Comparison of ENCODE assay signal across 8 cellular contexts in genomic region chr1:39105841-39106765, GRCh38.
DNase-seq lines count a peak whose midpoint lies in the region; ATAC-seq, FAIRE-seq and TF ChIP-seq lines count a peak whose summit lies in the region.

No MANE protein-coding gene starts in this region.

- BruUV-seq in HepG2 (replicated peaks; lab: Mats Ljungman, UMichigan) = no TSS peak

- H3K4me1 ChIP-seq in HepG2 (ENCODE audit: insufficient read depth, low read length) = peaks cover 65% of the 10 kb centered on the region

- H4K20me1 ChIP-seq in HepG2 (ENCODE audit: insufficient read depth, low read length) = no peaks in the 10 kb centered on the region

- intact Hi-C loops in HepG2 (cut with micrococcal nuclease; ENCODE audit: unreplicated experiment) = loop anchor here (1.0 to 5.0 kb wide), 3 partner anchors 27 to 66 kb away; no protein-coding TSS in a partner anchor

- H3K4me1 Mint-ChIP-seq in T-helper 1 cell treated with Interleukin-12 subunit alpha and Interleukin-12 subunit beta and Interleukin-4 antibody, amounts not matched to agents 30 μg/mL and 1 μg/mL, for 36 hours (ENCODE audit: low read depth) = peaks cover 26% of the 10 kb centered on the region
- peaks cover 34% of the 10 kb centered on the region for H3K4me1 Mint-ChIP-seq in stimulated activated memory B cell treated with anti-CD40 and anti-IgM and Interleukin-4, amounts not matched to agents 10 μg/mL and 1 μg/mL and 100 μg/mL, for 72 hours

- CTCF ChIA-PET in HepG2 (lab: Yijun Ruan, JAX; ENCODE audit: low intra/inter-chr PET ratio, low total read pairs) = interaction anchor here (1.9 kb wide), 1 partner anchor 153 kb away, joined by 7 read pairs; no protein-coding TSS in a partner anchor

- peak overlapping the region; percentile 94 for H3K4me2 ChIP-seq in HepG2 (ENCODE audit: low read depth, low read length)

- H3K4me3 Mint-ChIP-seq in T-helper 1 cell treated with Interleukin-12 subunit alpha and Interleukin-12 subunit beta and Interleukin-4 antibody, amounts not matched to agents 30 μg/mL and 1 μg/mL, for 36 hours = peak overlapping the region; percentile 80
- H3K4me3 Mint-ChIP-seq in stimulated activated memory B cell treated with anti-CD40 and anti-IgM and Interleukin-4, amounts not matched to agents 10 μg/mL and 1 μg/mL and 100 μg/mL, for 72 hours = peak overlapping the region; percentile 88

- FAIRE-seq in HepG2 (lab: Jason Lieb, UNC) = peak; percentile 87

- DNase-seq in activated effector memory CD4-positive, alpha-beta T cell treated with anti-CD3 and anti-CD28 coated beads, Interleukin-2, amount 50 U/mL, for 16 hours = peak; percentile 78
- DNase-seq in activated effector memory CD4-positive, alpha-beta T cell treated with Interleukin-2 at 50 U/mL for 16 hours = no peak
- DNase-seq in HK-2 (ENCODE audit: unreplicated experiment) (peak; percentile 74), HepG2 (ENCODE audit: low spot score) (peak; percentile 69), NOMO-1 treated with DMSO at 0.1 percent for 48 hours (lab: John Stamatoyannopoulos, UW; ENCODE audit: unreplicated experiment) (no peak)

- no peaks in the 10 kb centered on the region for H3K27me3 ChIP-seq in HepG2 (ENCODE audit: control insufficient read depth in 1 of 2, insufficient read depth in 2 of 2, low read length in 2 of 2)

- 0% methylated on average over 11 of the region's 39 CpGs for WGBS in HepG2 (ENCODE audit: low lambda C conversion rate)

- no peak overlapping the region for H2AFZ ChIP-seq in HepG2 (ENCODE audit: low read length)

- peaks cover 35% of the 10 kb centered on the region for H3K79me2 ChIP-seq in HepG2 (ENCODE audit: insufficient read depth, low read length)

- POLR2A ChIA-PET in HepG2 (lab: Yijun Ruan, JAX) = interaction anchor here (0.8 to 2.5 kb wide), 14 partner anchors 11 to 153 kb away, joined by 3 to 27 read pairs (median 4); partner anchors contain the start of gene NDUFS5

- TF ChIP-seq POLR2A in HepG2 (IDR thresholded peaks at IDR 0.05; ENCODE audit: insufficient read depth in 1 of 2, low read depth in 2 of 2, low read length in 2 of 2) = peak; percentile 9 to 37; a peak in 1 of 4 replicates

- no peaks in the 10 kb centered on the region for H3K9me3 Mint-ChIP-seq in T-helper 1 cell treated with Interleukin-12 subunit alpha and Interleukin-12 subunit beta and Interleukin-4 antibody, amounts not matched to agents 30 μg/mL and 1 μg/mL, for 36 hours
- no peaks in the 10 kb centered on the region for H3K9me3 Mint-ChIP-seq in stimulated activated memory B cell treated with anti-CD40 and anti-IgM and Interleukin-4, amounts not matched to agents 10 μg/mL and 1 μg/mL and 100 μg/mL, for 72 hours

- H3K36me3 Mint-ChIP-seq in T-helper 1 cell treated with Interleukin-12 subunit alpha and Interleukin-12 subunit beta and Interleukin-4 antibody, amounts not matched to agents 30 μg/mL and 1 μg/mL, for 36 hours (ENCODE audit: low read depth) = peaks cover 3% of the 10 kb centered on the region
- no peaks in the 10 kb centered on the region for H3K36me3 Mint-ChIP-seq in stimulated activated memory B cell treated with anti-CD40 and anti-IgM and Interleukin-4, amounts not matched to agents 10 μg/mL and 1 μg/mL and 100 μg/mL, for 72 hours

- no peak for TF ChIP-seq CTCF in HepG2 (CRISPR knock-in tag; IDR thresholded peaks at IDR 0.05)

- peak overlapping the region; percentile 82 for H3K9ac ChIP-seq in HepG2 (ENCODE audit: insufficient read depth, low read depth, low read length)

- no peaks in the 10 kb centered on the region for H3K36me3 ChIP-seq in HepG2 (replicated peaks in 1 of 2; ENCODE audit: control insufficient read depth in 1 of 2, insufficient read depth in 2 of 2, low read length in 2 of 2)

- TF ChIP-seq EP300 in HepG2 (IDR thresholded peaks at IDR 0.05; ENCODE audit: low read depth in 2 of 2, low read length in 2 of 2) (no peak), HepG2 (CRISPR knock-in tag; IDR thresholded peaks at IDR 0.05; ENCODE audit: borderline replicate concordance) (no peak)

- peaks cover 17% of the 10 kb centered on the region for H3K27me3 Mint-ChIP-seq in T-helper 1 cell treated with Interleukin-12 subunit alpha and Interleukin-12 subunit beta and Interleukin-4 antibody, amounts not matched to agents 30 μg/mL and 1 μg/mL, for 36 hours (ENCODE audit: low read depth)
- H3K27me3 Mint-ChIP-seq in stimulated activated memory B cell treated with anti-CD40 and anti-IgM and Interleukin-4, amounts not matched to agents 10 μg/mL and 1 μg/mL and 100 μg/mL, for 72 hours = no peaks in the 10 kb centered on the region

- H3K4me3 ChIP-seq in HepG2 (replicated peaks in 1 of 3; ENCODE audit: insufficient read depth in 1 of 3, low read depth in 2 of 3, low read length in 3 of 3) = peak overlapping the region; percentile 81 to 94 (median 93)

- ATAC-seq in HepG2 = peak; percentile 35
- ATAC-seq in stimulated activated memory B cell treated with anti-CD40 and anti-IgM and Interleukin-4, amounts not matched to agents 10 μg/mL and 1 μg/mL and 100 μg/mL, for 72 hours = peak; percentile 29

- in situ Hi-C loops in HepG2 (cut with HindIII; ENCODE audit: extremely low pct_ligation_motif_present, low pct_unique_long_range_greater_than_20kb) = no loop called here

- TF ChIP-seq RAD21 in HepG2 (CRISPR knock-in tag; IDR thresholded peaks at IDR 0.05) = no peak

- peak overlapping the region; percentile 83 for H3K27ac ChIP-seq in cingulate gyrus (ENCODE audit: low read depth, low read length)
- H3K27ac ChIP-seq in HepG2 (ENCODE audit: extremely low read length, insufficient read depth, low read length) = peak overlapping the region; percentile 69

- H3K9me3 ChIP-seq in HepG2 (ENCODE audit: low read length) = no peaks in the 10 kb centered on the region

- H3K27ac Mint-ChIP-seq in T-helper 1 cell treated with Interleukin-12 subunit alpha and Interleukin-12 subunit beta and Interleukin-4 antibody, amounts not matched to agents 30 μg/mL and 1 μg/mL, for 36 hours = no peak overlapping the region
- peak overlapping the region; percentile 78 for H3K27ac Mint-ChIP-seq in stimulated activated memory B cell treated with anti-CD40 and anti-IgM and Interleukin-4, amounts not matched to agents 10 μg/mL and 1 μg/mL and 100 μg/mL, for 72 hours

TF ChIP-seq in HepG2, 621 proteins besides CTCF, POLR2A, EP300 and RAD21 (continues in another document):
- TF ChIP-seq BORCS8-MEF2B (CRISPR knock-in tag; IDR thresholded peaks at IDR 0.05) (no peak), ZNF451 (CRISPR knock-in tag; IDR thresholded peaks at IDR 0.05) (0 out of 2 replicates have a peak, but pooled peaks have one; percentile 10), ZNF496 (CRISPR knock-in tag; IDR thresholded peaks at IDR 0.05; ENCODE audit: insufficient replicate concordance) (no peak), ISX (CRISPR knock-in tag; conservative IDR thresholded peaks at IDR 0.05) (no peak), MYPOP (CRISPR knock-in tag; IDR thresholded peaks at IDR 0.05) (peak; percentile 70; the same call in 1 of the 2 replicates), IRF1 (CRISPR knock-in tag; IDR thresholded peaks at IDR 0.05; ENCODE audit: low read depth) (no peak), NFKBIZ (CRISPR knock-in tag; IDR thresholded peaks at IDR 0.05) (peak; percentile 37; the same call in 1 of the 2 replicates), NR2F6 (IDR thresholded peaks at IDR 0.05) (no peak), NR2F6 (CRISPR knock-in tag; IDR thresholded peaks at IDR 0.05) (peak; percentile 32; the same call in 1 of the 2 replicates), MLLT10 (CRISPR knock-in tag; IDR thresholded peaks at IDR 0.05) (no peak), SIX4 (CRISPR knock-in tag; IDR thresholded peaks at IDR 0.05) (0 out of 2 replicates have a peak, but pooled peaks have one; percentile 23), ZNF749 (CRISPR knock-in tag; IDR thresholded peaks at IDR 0.05; ENCODE audit: borderline replicate concordance) (no peak), TBP (CRISPR knock-in tag; IDR thresholded peaks at IDR 0.05) (no peak), STAG1 (CRISPR knock-in tag; IDR thresholded peaks at IDR 0.05) (no peak), RXRB (CRISPR knock-in tag; IDR thresholded peaks at IDR 0.05; ENCODE audit: borderline replicate concordance) (0 out of 2 replicates have a peak, but pooled peaks have one; percentile 20), PCBP2 (optimal IDR thresholded peaks at IDR 0.05; ENCODE audit: low read depth, low read length, poor library complexity, severe bottlenecking) (no peak)
- TF ChIP-seq, protein P1, sequence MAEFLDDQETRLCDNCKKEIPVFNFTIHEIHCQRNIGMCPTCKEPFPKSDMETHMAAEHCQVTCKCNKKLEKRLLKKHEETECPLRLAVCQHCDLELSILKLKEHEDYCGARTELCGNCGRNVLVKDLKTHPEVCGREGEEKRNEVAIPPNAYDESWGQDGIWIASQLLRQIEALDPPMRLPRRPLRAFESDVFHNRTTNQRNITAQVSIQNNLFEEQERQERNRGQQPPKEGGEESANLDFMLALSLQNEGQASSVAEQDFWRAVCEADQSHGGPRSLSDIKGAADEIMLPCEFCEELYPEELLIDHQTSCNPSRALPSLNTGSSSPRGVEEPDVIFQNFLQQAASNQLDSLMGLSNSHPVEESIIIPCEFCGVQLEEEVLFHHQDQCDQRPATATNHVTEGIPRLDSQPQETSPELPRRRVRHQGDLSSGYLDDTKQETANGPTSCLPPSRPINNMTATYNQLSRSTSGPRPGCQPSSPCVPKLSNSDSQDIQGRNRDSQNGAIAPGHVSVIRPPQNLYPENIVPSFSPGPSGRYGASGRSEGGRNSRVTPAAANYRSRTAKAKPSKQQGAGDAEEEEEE (CRISPR knock-in tag; IDR thresholded peaks at IDR 0.05; ENCODE audit: borderline replicate concordance) = no peak

Comparison
In these comparisons a context has a peak if more than half of its experiments do, and no peak if none do; other contexts are left out.
1. DNase-seq: peak in activated effector memory CD4-positive, alpha-beta T cell treated with anti-CD3 and anti-CD28 coated beads, Interleukin-2, amount 50 U/mL, for 16 hours (single experiment), HK-2 (single experiment) and HepG2 (single experiment); none in activated effector memory CD4-positive, alpha-beta T cell treated with Interleukin-2 at 50 U/mL for 16 hours (single experiment) and NOMO-1 treated with DMSO at 0.1 percent for 48 hours (single experiment).